ENCODE assay signal across 21 cellular contexts in genomic region chr6:32203435-32204267, GRCh38. TPM values are rescaled to one million over a fixed set of nuclear protein-coding genes. Genes with fewer than 3 reads are reported as not detected.
DNase-seq lines count a peak whose midpoint lies in the region; ATAC-seq, FAIRE-seq and TF ChIP-seq lines count a peak whose summit lies in the region.
"Had no signal": no experiment of that assay in that cellular context is flagged by ENCODE, and none has a peak within 500 bp of the region (broad histone marks: within the 10 kb centered on the region; RNA-seq: fewer than 3 reads in every experiment).

No MANE protein-coding gene starts in this region.

- H4K20me1 ChIP-seq in neural cell (ENCODE audit: insufficient read depth), result no peaks in the 10 kb centered on the region

- H3K27ac ChIP-seq in neural cell (ENCODE audit: low read length), result peak overlapping the region; percentile 44
- H3K27ac ChIP-seq: colonic mucosa, RWPE1, vagina, WERI-Rb-1 had no signal

- H3K4me3 ChIP-seq in neural cell (ENCODE audit: low read length), result no peak overlapping the region
- H3K4me3 ChIP-seq: colonic mucosa, smooth muscle cell, vagina had no signal

- no peak for FAIRE-seq in GM19239 (lab: Jason Lieb, UNC)
- FAIRE-seq: GM18507 had no signal

- no peak for ATAC-seq in WTC11
- ATAC-seq: stimulated activated naive B cell treated with anti-CD40 and anti-IgM and Interleukin-4, amounts not matched to agents 10 μg/mL and 1 μg/mL and 100 μg/mL, for 72 hours had no signal

- H3K9me2 ChIP-seq in neural cell (ENCODE audit: insufficient read depth, low read length), result no peaks in the 10 kb centered on the region

- no peak overlapping the region for H3K4me2 ChIP-seq in neural cell (ENCODE audit: low read length)
- H3K4me2 ChIP-seq: smooth muscle cell had no signal

- no peaks in the 10 kb centered on the region for H3K4me1 Mint-ChIP-seq in WTC11
- H3K4me1 Mint-ChIP-seq: activated naive CD8-positive, alpha-beta T cell treated with anti-CD3 and anti-CD28 coated beads for 36 hours; stimulated activated naive B cell treated with anti-CD40 and anti-IgM and Interleukin-4, amounts not matched to agents 10 μg/mL and 1 μg/mL and 100 μg/mL, for 72 hours had no signal

- TF ChIP-seq RAD21 in neural cell (conservative IDR thresholded peaks at IDR 0.05), result no peak

- no peaks in the 10 kb centered on the region for H3K27me3 ChIP-seq in neural cell (ENCODE audit: insufficient read depth, low read depth, low read length)
- H3K27me3 ChIP-seq: colonic mucosa, vagina had no signal

- no peak overlapping the region for H3K4me3 Mint-ChIP-seq in WTC11
- H3K4me3 Mint-ChIP-seq: activated naive CD8-positive, alpha-beta T cell treated with anti-CD3 and anti-CD28 coated beads for 36 hours; stimulated activated naive B cell treated with anti-CD40 and anti-IgM and Interleukin-4, amounts not matched to agents 10 μg/mL and 1 μg/mL and 100 μg/mL, for 72 hours had no signal

- CTCF ChIA-PET in WTC11 (lab: Charles Lee), result interaction anchor here (0.7 kb wide), 1 partner anchor 988 kb away, joined by 3 read pairs; the partner anchor contains the start of gene COL11A2

- no peaks in the 10 kb centered on the region for H3F3A ChIP-seq in neural cell (ENCODE audit: insufficient read depth, low read length, poor library complexity, severe bottlenecking)

- H3K9me3 ChIP-seq in neural cell (ENCODE audit: low read length), result no peaks in the 10 kb centered on the region
- H3K9me3 ChIP-seq: colonic mucosa, vagina had no signal

- peak; percentile 26 for TF ChIP-seq EP300 in neural cell (conservative IDR thresholded peaks at IDR 0.05; ENCODE audit: poor library complexity, severe bottlenecking)

- H3K27ac Mint-ChIP-seq in WTC11, result no peak overlapping the region
- H3K27ac Mint-ChIP-seq: activated naive CD8-positive, alpha-beta T cell treated with anti-CD3 and anti-CD28 coated beads for 36 hours; activated T-helper 2 cell treated with anti-CD3 and anti-CD28 coated beads, Interferon-gamma antibody, Interleukin-2, Interleukin-4, amounts not matched to agents 10 μg/mL and 5 μg/mL and 100 μg/mL, durations not matched to agents 14 hours and 24 hours and 36 hours; stimulated activated naive B cell treated with anti-CD40 and anti-IgM and Interleukin-4, amounts not matched to agents 10 μg/mL and 1 μg/mL and 100 μg/mL, for 72 hours had no signal

- no peaks in the 10 kb centered on the region for H3K36me3 ChIP-seq in neural cell (ENCODE audit: insufficient read depth, low read length)
- H3K36me3 ChIP-seq: colonic mucosa, vagina, WERI-Rb-1 had no signal

- no peak for TF ChIP-seq CTCF in WTC11 (IDR thresholded peaks at IDR 0.05)
- no peak for TF ChIP-seq CTCF in neural cell (IDR thresholded peaks at IDR 0.05; ENCODE audit: poor library complexity, severe bottlenecking)

- peaks cover 6% of the 10 kb centered on the region for H3K27me3 Mint-ChIP-seq in WTC11 (ENCODE audit: low read depth)
- H3K27me3 Mint-ChIP-seq: activated naive CD8-positive, alpha-beta T cell treated with anti-CD3 and anti-CD28 coated beads for 36 hours had no signal

- no peaks in the 10 kb centered on the region for H3K36me3 Mint-ChIP-seq in WTC11
- H3K36me3 Mint-ChIP-seq: activated naive CD8-positive, alpha-beta T cell treated with anti-CD3 and anti-CD28 coated beads for 36 hours; stimulated activated naive B cell treated with anti-CD40 and anti-IgM and Interleukin-4, amounts not matched to agents 10 μg/mL and 1 μg/mL and 100 μg/mL, for 72 hours had no signal

- POLR2A ChIA-PET in WTC11 (lab: Charles Lee), result no interaction called here

- peak overlapping the region; percentile 29 for H3K9ac ChIP-seq in neural cell (ENCODE audit: low read length)

- H3K9me3 Mint-ChIP-seq in WTC11, result peaks cover 7% of the 10 kb centered on the region; the same call in 1 of the 2 replicates
- H3K9me3 Mint-ChIP-seq: activated naive CD8-positive, alpha-beta T cell treated with anti-CD3 and anti-CD28 coated beads for 36 hours; activated T-helper 2 cell treated with anti-CD3 and anti-CD28 coated beads, Interferon-gamma antibody, Interleukin-2, Interleukin-4, amounts not matched to agents 10 μg/mL and 5 μg/mL and 100 μg/mL, durations not matched to agents 14 hours and 24 hours and 36 hours; stimulated activated naive B cell treated with anti-CD40 and anti-IgM and Interleukin-4, amounts not matched to agents 10 μg/mL and 1 μg/mL and 100 μg/mL, for 72 hours had no signal

- no peaks in the 10 kb centered on the region for H3K79me2 ChIP-seq in neural cell (replicated peaks; ENCODE audit: insufficient read depth, low read length)

- peak; percentile 32 for DNase-seq in DMS79 treated with DMSO at 0.1 percent for 48 hours (lab: John Stamatoyannopoulos, UW)
- DNase-seq in WTC11 (ENCODE audit: low spot score), result no peak
- no peak for DNase-seq in effector CD8-positive, alpha-beta T cell (lab: John Stamatoyannopoulos, UW)
- no peak for DNase-seq in GM19239 (ENCODE audit: insufficient read length, low spot score)
- DNase-seq: activated CD8-positive, alpha-beta memory T cell treated with anti-CD3 and anti-CD28 coated beads, Interleukin-2, amount 50 U/mL, for 48 hours; activated naive CD8-positive, alpha-beta T cell treated with anti-CD3 and anti-CD28 coated beads for 36 hours; colonic mucosa; GDM1; IMR-90; kidney glomerular epithelial cell; mammary epithelial cell; NCI-H526; stimulated activated CD4-positive, alpha-beta T cell treated with anti-CD3 and anti-CD28 coated beads, Interleukin-2, amount 100 ng/mL, for 48 hours; stimulated activated naive B cell treated with anti-CD40 and anti-IgM and Interleukin-4, amounts not matched to agents 10 μg/mL and 1 μg/mL and 100 μg/mL, for 72 hours; WERI-Rb-1 had no signal

- H2AFZ ChIP-seq in neural cell (ENCODE audit: low read depth, low read length), result no peak overlapping the region

TF ChIP-seq in WTC11, 78 proteins besides CTCF, POLR2A, EP300 and RAD21:
- no peak for TF ChIP-seq EMX1 (CRISPR knock-in tag; IDR thresholded peaks at IDR 0.05)
- 0 out of 2 replicates have a peak, but pooled peaks have one; percentile 28 for TF ChIP-seq FOXP1 (CRISPR knock-in tag; IDR thresholded peaks at IDR 0.05; ENCODE audit: borderline replicate concordance)

TF ChIP-seq in neural cell, 6 proteins besides CTCF, POLR2A, EP300 and RAD21:
- TF ChIP-seq SMC3 (conservative IDR thresholded peaks at IDR 0.05; ENCODE audit: poor library complexity) (no peak), REST (IDR thresholded peaks at IDR 0.05; ENCODE audit: borderline replicate concordance) (no peak), EZH2 (IDR thresholded peaks at IDR 0.05; ENCODE audit: borderline replicate concordance, insufficient read depth, low read length, poor library complexity, severe bottlenecking) (no peak), TAF1 (IDR thresholded peaks at IDR 0.05; ENCODE audit: low read depth) (no peak), MXI1 (conservative IDR thresholded peaks at IDR 0.05; ENCODE audit: poor library complexity, severe bottlenecking) (no peak), POLR2AphosphoS5 (IDR thresholded peaks at IDR 0.05) (no peak)

RNA-seq across cellular contexts. Expression of gene GPSM3, which starts 11.2 kb away (rescaled TPM):
- 10.0 to 14.0 TPM (median 13.1 TPM) in 3 replicates for total RNA-seq in WTC11 (2021)
- 0.88 and 1.2 TPM in 2 replicates for polyA plus RNA-seq in neural cell
- polyA minus RNA-seq in neural cell, result not detected in 2 replicates

RNA-seq across cellular contexts. Expression of gene PBX2, which starts 13.6 kb away (rescaled TPM):
- total RNA-seq in WTC11 (2021), result 130 to 165 TPM (median 150 TPM) in 3 replicates
- polyA plus RNA-seq in neural cell, result 53.2 and 78.7 TPM in 2 replicates
- polyA minus RNA-seq in neural cell, result 83.3 and 91.3 TPM in 2 replicates

RNA-seq across cellular contexts. Expression of gene AGER, which starts 19.6 kb away (rescaled TPM):
- 17.7 to 20.0 TPM (median 18.1 TPM) in 3 replicates for total RNA-seq in WTC11 (2021)
- polyA plus RNA-seq in neural cell, result 7.2 and 7.5 TPM in 2 replicates
- polyA minus RNA-seq in neural cell, result 0.49 and 1.0 TPM in 2 replicates

RNA-seq across cellular contexts. Expression of gene NOTCH4, which starts 20.2 kb away (rescaled TPM):
- total RNA-seq in WTC11 (2021), result 2.4 to 2.6 TPM (median 2.6 TPM) in 3 replicates
- 5.5 and 5.7 TPM in 2 replicates for polyA plus RNA-seq in neural cell
- polyA minus RNA-seq in neural cell, result 8.6 and 8.8 TPM in 2 replicates

RNA-seq across cellular contexts. Expression of gene RNF5, which starts 25.4 kb away (rescaled TPM):
- 108 to 114 TPM (median 111 TPM) in 3 replicates for total RNA-seq in WTC11 (2021)
- polyA plus RNA-seq in neural cell, result 342 and 369 TPM in 2 replicates
- 130 and 154 TPM in 2 replicates for polyA minus RNA-seq in neural cell
